In genomic region chr9:86766912-86767311, GRCh38 we compare ENCODE assay signal across 12 cellular contexts.
A peak's percentile ranks its signal among the peaks of the same experiment; 100 is the strongest.
DNase-seq lines count a peak whose midpoint lies in the region; ATAC-seq and TF ChIP-seq lines count a peak whose summit lies in the region.
"Had no signal": no experiment of that assay in that cellular context is flagged by ENCODE, and none has a peak within 500 bp of the region (broad histone marks: within the 10 kb centered on the region; RNA-seq: fewer than 3 reads in every experiment).

No MANE protein-coding gene starts in this region.

- H3K9ac ChIP-seq in mesenchymal stem cell (ENCODE audit: low read length) = no peak overlapping the region

- CTCF ChIA-PET in OCI-LY7 (lab: Charles Lee; ENCODE audit: unreplicated experiment) = interaction anchor here (0.5 kb wide), 1 partner anchor 332 kb away, joined by 3 read pairs; no protein-coding TSS in a partner anchor

- H3K36me3 ChIP-seq in breast epithelium = no peaks in the 10 kb centered on the region
- H3K36me3 ChIP-seq in mesenchymal stem cell (ENCODE audit: control insufficient read depth in 1 of 2, insufficient read depth in 2 of 2, low read depth in 1 of 2, low read length in 2 of 2) = no peaks in the 10 kb centered on the region
- H3K36me3 ChIP-seq in OCI-LY7 (ENCODE audit: insufficient read depth, low read length) = no peaks in the 10 kb centered on the region

- no peak overlapping the region for H2BK15ac ChIP-seq in mesenchymal stem cell (ENCODE audit: low read depth, poor library complexity, severe bottlenecking)

- no peaks in the 10 kb centered on the region for H3K36me3 Mint-ChIP-seq in stimulated activated memory B cell treated with anti-CD40 and anti-IgM and Interleukin-4, amounts not matched to agents 10 μg/mL and 1 μg/mL and 100 μg/mL, for 72 hours

- no peak overlapping the region for H3K14ac ChIP-seq in mesenchymal stem cell (ENCODE audit: low read length in 2 of 2)

- 50% methylated on average over 7 of the region's 7 CpGs for WGBS in mesenchymal stem cell

- H3K79me2 ChIP-seq in OCI-LY7 (ENCODE audit: insufficient read depth, low read depth, low read length) = no peaks in the 10 kb centered on the region

- H3K9me2 ChIP-seq in OCI-LY7 (ENCODE audit: insufficient read depth, low read length) = no peaks in the 10 kb centered on the region

- H2AK5ac ChIP-seq in mesenchymal stem cell (ENCODE audit: low read length, severe bottlenecking) = no peak overlapping the region

- no peak overlapping the region for H3K4ac ChIP-seq in mesenchymal stem cell (ENCODE audit: low read depth in 1 of 2, low read length in 2 of 2)

- H3K18ac ChIP-seq in mesenchymal stem cell (ENCODE audit: low read depth in 1 of 2, low read length in 2 of 2) = no peak overlapping the region

- no peaks in the 10 kb centered on the region for H3K27me3 ChIP-seq in breast epithelium
- H3K27me3 ChIP-seq in mesenchymal stem cell (ENCODE audit: control insufficient read depth in 1 of 2, insufficient read depth in 1 of 2, low read length in 2 of 2) = peaks cover 2 to 8% of the 10 kb centered on the region in 2 experiments

- no peak for ATAC-seq in stimulated activated memory B cell treated with anti-CD40 and anti-IgM and Interleukin-4, amounts not matched to agents 10 μg/mL and 1 μg/mL and 100 μg/mL, for 72 hours
- ATAC-seq in GM21825 (IDR thresholded peaks at IDR 0.05; ENCODE audit: unreplicated experiment) = no peak
- ATAC-seq: stimulated activated naive CD8-positive, alpha-beta T cell treated with anti-CD3 and anti-CD28 coated beads, Interleukin-15, amount 100 ng/mL, for 72 hours had no signal

- H3K27ac ChIP-seq in breast epithelium = peak overlapping the region; percentile 80 to 83
- H3K27ac ChIP-seq in mesenchymal stem cell (ENCODE audit: low read length, poor library complexity, severe bottlenecking) = no peak overlapping the region
- no peak overlapping the region for H3K27ac ChIP-seq in OCI-LY7 (ENCODE audit: low read depth, low read length, poor library complexity, severe bottlenecking)

- H2AFZ ChIP-seq in mesenchymal stem cell (ENCODE audit: low read depth, low read length) (no peak overlapping the region), OCI-LY7 (ENCODE audit: low read length) (no peak overlapping the region)

- H3K4me3 Mint-ChIP-seq in stimulated activated memory B cell treated with anti-CD40 and anti-IgM and Interleukin-4, amounts not matched to agents 10 μg/mL and 1 μg/mL and 100 μg/mL, for 72 hours = no peak overlapping the region
- H3K4me3 Mint-ChIP-seq: stimulated activated naive CD8-positive, alpha-beta T cell treated with anti-CD3 and anti-CD28 coated beads, Interleukin-15, amount 100 ng/mL, for 72 hours had no signal

- H3K27me3 Mint-ChIP-seq in stimulated activated memory B cell treated with anti-CD40 and anti-IgM and Interleukin-4, amounts not matched to agents 10 μg/mL and 1 μg/mL and 100 μg/mL, for 72 hours = no peaks in the 10 kb centered on the region
- H3K27me3 Mint-ChIP-seq: stimulated activated naive CD8-positive, alpha-beta T cell treated with anti-CD3 and anti-CD28 coated beads, Interleukin-15, amount 100 ng/mL, for 72 hours had no signal

- H3K79me1 ChIP-seq in mesenchymal stem cell (replicated peaks; ENCODE audit: low read length, poor library complexity, severe bottlenecking) = no peaks in the 10 kb centered on the region

- intact Hi-C loops in breast epithelium (cut with DNase I; ENCODE audit: low total_unique reads) (no loop called here), OCI-LY7 (cut with micrococcal nuclease; ENCODE audit: unreplicated experiment) (no loop called here)

- no peak overlapping the region for H3K4me3 ChIP-seq in breast epithelium
- no peak overlapping the region for H3K4me3 ChIP-seq in mesenchymal stem cell (ENCODE audit: insufficient read depth in 1 of 2, low read depth in 1 of 2, low read length in 2 of 2)
- H3K4me3 ChIP-seq in OCI-LY7 (ENCODE audit: low read depth, low read length, poor library complexity, severe bottlenecking) = no peak overlapping the region

- TF ChIP-seq CTCF in breast epithelium (IDR thresholded peaks at IDR 0.05) = no peak
- no peak for TF ChIP-seq CTCF in OCI-LY7 (conservative IDR thresholded peaks at IDR 0.05; ENCODE audit: low read length)

- no peaks in the 10 kb centered on the region for H3K9me3 ChIP-seq in breast epithelium
- no peaks in the 10 kb centered on the region for H3K9me3 ChIP-seq in mesenchymal stem cell (ENCODE audit: control insufficient read depth, low read length)
- no peaks in the 10 kb centered on the region for H3K9me3 ChIP-seq in OCI-LY7 (ENCODE audit: low read length)

- no peak overlapping the region for H3K23ac ChIP-seq in mesenchymal stem cell (ENCODE audit: low read length in 2 of 2)

- BruUV-seq in OCI-LY7 (replicated peaks; lab: Mats Ljungman, UMichigan) = no TSS peak

- DNase-seq in CD1c-positive myeloid dendritic cell (ENCODE audit: extremely low spot score) (peak; percentile 94), NCI-H1048 (lab: John Stamatoyannopoulos, UW) (peak; percentile 70), breast epithelium (ENCODE audit: low spot score in 2 of 2) (peak in 1 of 2 donors; percentile 93), mesenchymal stem cell (peak; percentile 18), OCI-LY7 (ENCODE audit: low spot score) (no peak)
- DNase-seq in activated CD4-positive, alpha-beta T cell treated with anti-CD3 and anti-CD28 coated beads, Interleukin-2, amount 50 U/mL, for 1 hour = no peak
- DNase-seq: activated naive CD4-positive, alpha-beta T cell; DMS53; stimulated activated naive CD8-positive, alpha-beta T cell treated with anti-CD3 and anti-CD28 coated beads, Interleukin-15, amount 100 ng/mL, for 72 hours; T-helper 1 cell had no signal

- POLR2A ChIA-PET in OCI-LY7 (lab: Charles Lee) = interaction anchor here (0.6 to 1.1 kb wide), 2 partner anchors 9 to 11 kb away, joined by 3 read pairs; no protein-coding TSS in a partner anchor

- peaks cover 3% of the 10 kb centered on the region for H3K9me3 Mint-ChIP-seq in stimulated activated memory B cell treated with anti-CD40 and anti-IgM and Interleukin-4, amounts not matched to agents 10 μg/mL and 1 μg/mL and 100 μg/mL, for 72 hours

- no peak overlapping the region for H4K8ac ChIP-seq in mesenchymal stem cell (ENCODE audit: low read length)

- no peak overlapping the region for H2BK5ac ChIP-seq in mesenchymal stem cell (ENCODE audit: low read depth, low read length, poor library complexity, severe bottlenecking)

- H3K4me1 ChIP-seq in breast epithelium (peaks cover 0 to 6% of the 10 kb centered on the region in 2 donors), mesenchymal stem cell (ENCODE audit: control insufficient read depth, insufficient read depth, low read depth, low read length) (peaks cover 2% of the 10 kb centered on the region), OCI-LY7 (ENCODE audit: insufficient read depth, low read length, poor library complexity, severe bottlenecking) (no peaks in the 10 kb centered on the region)

- H2BK120ac ChIP-seq in mesenchymal stem cell (ENCODE audit: low read depth, low read length) = no peak overlapping the region

- no peaks in the 10 kb centered on the region for H4K20me1 ChIP-seq in OCI-LY7 (ENCODE audit: insufficient read depth, low read length)

- no peak overlapping the region for H2BK12ac ChIP-seq in mesenchymal stem cell (ENCODE audit: low read length in 2 of 2)

- no peak for TF ChIP-seq POLR2A in breast epithelium (IDR thresholded peaks at IDR 0.05)

- H3K4me2 ChIP-seq in mesenchymal stem cell (ENCODE audit: low read length, poor library complexity, severe bottlenecking) (no peak overlapping the region), OCI-LY7 (ENCODE audit: low read length) (no peak overlapping the region)

- H3K4me1 Mint-ChIP-seq in stimulated activated memory B cell treated with anti-CD40 and anti-IgM and Interleukin-4, amounts not matched to agents 10 μg/mL and 1 μg/mL and 100 μg/mL, for 72 hours = no peaks in the 10 kb centered on the region
- H3K4me1 Mint-ChIP-seq: stimulated activated naive CD8-positive, alpha-beta T cell treated with anti-CD3 and anti-CD28 coated beads, Interleukin-15, amount 100 ng/mL, for 72 hours had no signal

- no peak overlapping the region for H4K91ac ChIP-seq in mesenchymal stem cell (ENCODE audit: low read length)

- no peak overlapping the region for H3K27ac Mint-ChIP-seq in stimulated activated memory B cell treated with anti-CD40 and anti-IgM and Interleukin-4, amounts not matched to agents 10 μg/mL and 1 μg/mL and 100 μg/mL, for 72 hours
- H3K27ac Mint-ChIP-seq: stimulated activated naive CD8-positive, alpha-beta T cell treated with anti-CD3 and anti-CD28 coated beads, Interleukin-15, amount 100 ng/mL, for 72 hours had no signal

Comparison
In these comparisons a context has a peak if more than half of its experiments do, and no peak if none do; other contexts are left out.
1. DNase-seq: peak in CD1c-positive myeloid dendritic cell (single experiment), NCI-H1048 (single experiment) and mesenchymal stem cell (single experiment); none in activated CD4-positive, alpha-beta T cell treated with anti-CD3 and anti-CD28 coated beads, Interleukin-2, amount 50 U/mL, for 1 hour (single experiment) and OCI-LY7 (single experiment).
2. H3K27ac ChIP-seq: peak in breast epithelium (2 of 2); none in mesenchymal stem cell (single experiment) and OCI-LY7 (single experiment).